27 cellular contexts compared by ENCODE assay signal in the genomic region with DNA sequence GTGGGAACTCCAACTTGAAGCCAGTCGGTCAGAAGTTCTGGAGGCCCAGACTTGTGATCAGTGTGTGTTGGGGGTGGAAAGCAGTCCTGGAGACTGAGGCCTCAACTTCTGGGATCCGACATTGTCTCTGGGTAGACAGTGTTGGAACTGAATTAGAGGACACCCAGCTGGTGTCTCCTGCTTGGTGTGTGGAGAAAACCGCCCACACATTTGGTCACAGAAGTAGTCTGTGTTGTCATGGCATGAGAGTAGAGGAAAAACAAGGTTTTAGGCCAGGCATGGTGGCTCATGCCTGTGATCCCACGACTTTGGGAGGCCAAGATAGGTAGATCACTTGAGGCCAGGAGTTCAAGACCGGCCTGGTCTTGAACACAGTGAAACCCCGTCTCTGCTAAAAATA. TPM values are rescaled to one million over a fixed set of nuclear protein-coding genes. Genes with fewer than 3 reads are reported as not detected.
DNase-seq lines count a peak whose midpoint lies in the region; ATAC-seq, FAIRE-seq and TF ChIP-seq lines count a peak whose summit lies in the region.
"Had no signal": no experiment of that assay in that cellular context is flagged by ENCODE, and none has a peak within 500 bp of the region (broad histone marks: within the 10 kb centered on the region; RNA-seq: fewer than 3 reads in every experiment).

No MANE protein-coding gene starts in this region.

- H3K14ac ChIP-seq in H1 (ENCODE audit: insufficient read length) = no peak overlapping the region

- no peaks in the 10 kb centered on the region for H3K9me3 Mint-ChIP-seq in activated CD8-positive, alpha-beta memory T cell treated with anti-CD3 and anti-CD28 coated beads, Interleukin-2, amount 10 ng/mL, durations not matched to agents 7 days and 5 days (ENCODE audit: low read depth)
- H3K9me3 Mint-ChIP-seq in HFFc6 = no peaks in the 10 kb centered on the region
- H3K9me3 Mint-ChIP-seq: activated T-cell treated with anti-CD3 and anti-CD28 coated beads, Interleukin-2, amount 50 U/mL, for 72 hours; memory B cell had no signal

- no peak overlapping the region for H3K56ac ChIP-seq in H1 (replicated peaks; ENCODE audit: insufficient read length, low read depth, low read length)

- H2AK5ac ChIP-seq in H1 (ENCODE audit: low read depth, low read length) = no peak overlapping the region

- H4K20me1 ChIP-seq in H1 (replicated peaks in 1 of 2; ENCODE audit: control insufficient read depth in 1 of 2, insufficient read depth in 2 of 2, low read length in 2 of 2) = peaks cover 0 to 5% of the 10 kb centered on the region in 2 experiments
- H4K20me1 ChIP-seq in smooth muscle cell (ENCODE audit: low read depth) = peaks cover 93% of the 10 kb centered on the region

- H2BK12ac ChIP-seq in H1 (ENCODE audit: low read depth, low read length) = no peak overlapping the region

- no peak for TF ChIP-seq RAD21 in H1 (IDR thresholded peaks at IDR 0.05 in 1 of 2, conservative IDR thresholded peaks at IDR 0.05 in 1 of 2; ENCODE audit: low read depth in 2 of 2, low read length in 2 of 2)

- DNase-seq in activated CD8-positive, alpha-beta memory T cell treated with anti-CD3 and anti-CD28 coated beads, Interleukin-2, amount 10 ng/mL, durations not matched to agents 7 days and 5 days = no peak
- no peak for DNase-seq in activated CD8-positive, alpha-beta memory T cell treated with anti-CD3 and anti-CD28 coated beads for 24 hours
- DNase-seq in HFFc6 (no peak), H1 (ENCODE audit: low read depth in 1 of 2, low spot score in 2 of 2) (no peak), smooth muscle cell (lab: John Stamatoyannopoulos, UW; ENCODE audit: unreplicated experiment) (no peak), KBM-7 (no peak)
- DNase-seq: activated T-cell treated with anti-CD3 and anti-CD28 coated beads, Interleukin-2, amount 50 U/mL, for 72 hours; effector CD8-positive, alpha-beta T cell; esophagus squamous epithelium; kidney glomerular epithelial cell; NCI-H1694; NCI-H2171; NCI-H524 treated with DMSO at 0.1 percent for 48 hours; nucleus accumbens; RPMI8226; SK-N-SH; spleen; stimulated activated CD4-positive, alpha-beta T cell treated with anti-CD3 and anti-CD28 coated beads, Interleukin-4, amount 100 ng/mL, for 4 hours; transverse colon had no signal

- H3K36me3 Mint-ChIP-seq in activated CD8-positive, alpha-beta memory T cell treated with anti-CD3 and anti-CD28 coated beads, Interleukin-2, amount 10 ng/mL, durations not matched to agents 7 days and 5 days = peaks cover 51% of the 10 kb centered on the region
- peaks cover 47% of the 10 kb centered on the region for H3K36me3 Mint-ChIP-seq in HFFc6 (ENCODE audit: low read depth)

- H3K9ac ChIP-seq in H1 (replicated peaks in 1 of 4; ENCODE audit: extremely low read depth in 1 of 4, low read depth in 3 of 4, low read length in 3 of 4) = no peak overlapping the region
- no peak overlapping the region for H3K9ac ChIP-seq in smooth muscle cell (ENCODE audit: low read depth)
- H3K9ac ChIP-seq: KMS-11, SK-N-SH had no signal

- 97% methylated on average over 6 of the region's 6 CpGs; no CpG with 5 or more reads in 1 of the 2 experiments for WGBS in H1 (ENCODE audit: extremely low coverage in 1 of 2, insufficient coverage in 1 of 2, insufficient read length in 1 of 2, insufficient replicate concordance in 2 of 2, low coverage in 1 of 2, low lambda C conversion rate in 2 of 2, missing lambda C conversion rate in 1 of 2), 2 experiments
- 94% methylated on average over 6 of the region's 6 CpGs for WGBS in smooth muscle cell (ENCODE audit: low lambda C conversion rate)

- FAIRE-seq in H1 (lab: Jason Lieb, UNC) = no peak
- FAIRE-seq: A549, D721Med had no signal

- no peak overlapping the region for H2BK15ac ChIP-seq in H1 (ENCODE audit: low read length)

- no peak overlapping the region for H2BK20ac ChIP-seq in H1 (ENCODE audit: low read length)

- H3K23me2 ChIP-seq in H1 (ENCODE audit: low read depth, low read length) = no peaks in the 10 kb centered on the region

- H3K4me3 ChIP-seq in H1 (ENCODE audit: extremely low read depth in 1 of 4, insufficient read depth in 2 of 4, low read depth in 3 of 4, low read length in 4 of 4) (no peak overlapping the region), smooth muscle cell (no peak overlapping the region)
- H3K4me3 ChIP-seq: A549, esophagus squamous epithelium, HAP-1, spleen, transverse colon had no signal

- CTCF ChIA-PET in activated CD8-positive, alpha-beta memory T cell treated with anti-CD3 and anti-CD28 coated beads, Interleukin-2, amount 10 ng/mL, durations not matched to agents 7 days and 5 days (lab: Charles Lee) = interaction anchor here (2.7 kb wide), 1 partner anchor 27 kb away, joined by 7 read pairs; no protein-coding TSS in a partner anchor
- CTCF ChIA-PET in H1 (lab: Charles Lee; ENCODE audit: partially characterized antibody) = interaction anchor here (1.4 to 2.0 kb wide), 3 partner anchors 10 to 27 kb away, joined by 3 to 6 read pairs (median 4); no protein-coding TSS in a partner anchor

- no peak for TF ChIP-seq EP300 in H1 (IDR thresholded peaks at IDR 0.05; ENCODE audit: borderline replicate concordance in 1 of 2, low read depth in 2 of 2, low read length in 2 of 2)

- H3K4me3 Mint-ChIP-seq in activated CD8-positive, alpha-beta memory T cell treated with anti-CD3 and anti-CD28 coated beads, Interleukin-2, amount 10 ng/mL, durations not matched to agents 7 days and 5 days = no peak overlapping the region
- no peak overlapping the region for H3K4me3 Mint-ChIP-seq in HFFc6
- H3K4me3 Mint-ChIP-seq: activated T-cell treated with anti-CD3 and anti-CD28 coated beads, Interleukin-2, amount 50 U/mL, for 72 hours; memory B cell had no signal

- H3K4me2 ChIP-seq in H1 (ENCODE audit: insufficient read depth in 1 of 2, low read depth in 2 of 2, low read length in 2 of 2) (no peak overlapping the region), smooth muscle cell (no peak overlapping the region)
- H3K4me2 ChIP-seq: A549, KMS-11, SK-N-SH had no signal

- TF ChIP-seq CTCF in HFFc6 (IDR thresholded peaks at IDR 0.05) (no peak), H1 (IDR thresholded peaks at IDR 0.05; ENCODE audit: control extremely low read depth in 1 of 3, insufficient read depth in 1 of 3, low read depth in 1 of 3, low read length in 3 of 3) (no peak), smooth muscle cell (IDR thresholded peaks at IDR 0.05; ENCODE audit: borderline replicate concordance, insufficient read depth, poor library complexity, severe bottlenecking) (no peak)

- H3K27me3 Mint-ChIP-seq in activated CD8-positive, alpha-beta memory T cell treated with anti-CD3 and anti-CD28 coated beads, Interleukin-2, amount 10 ng/mL, durations not matched to agents 7 days and 5 days = no peaks in the 10 kb centered on the region
- H3K27me3 Mint-ChIP-seq in HFFc6 (ENCODE audit: insufficient read depth) = no peaks in the 10 kb centered on the region; the same call in 1 of the 2 replicates
- H3K27me3 Mint-ChIP-seq: memory B cell had no signal

- no peak for ATAC-seq in activated CD8-positive, alpha-beta memory T cell treated with anti-CD3 and anti-CD28 coated beads, Interleukin-2, amount 10 ng/mL, durations not matched to agents 7 days and 5 days
- no peak for ATAC-seq in GM19452 (IDR thresholded peaks at IDR 0.05; ENCODE audit: unreplicated experiment)
- no peak for ATAC-seq in HG02798 (IDR thresholded peaks at IDR 0.05; ENCODE audit: poor library complexity, unreplicated experiment)
- ATAC-seq: A549; activated T-cell treated with anti-CD3 and anti-CD28 coated beads, Interleukin-2, amount 50 U/mL, for 72 hours had no signal

- H3K27ac ChIP-seq in H1 (ENCODE audit: low read depth, low read length) (no peak overlapping the region), smooth muscle cell (ENCODE audit: low read depth) (peak overlapping the region; percentile 21)
- H3K27ac ChIP-seq: A549, esophagus squamous epithelium, KMS-11, spleen, transverse colon, VCaP had no signal

- peaks cover 4% of the 10 kb centered on the region for H3F3A ChIP-seq in smooth muscle cell (ENCODE audit: low read depth)

- no peaks in the 10 kb centered on the region for H3K9me3 ChIP-seq in H1 (ENCODE audit: insufficient read depth in 2 of 2, low read depth in 1 of 2, low read length in 1 of 2)
- no peaks in the 10 kb centered on the region for H3K9me3 ChIP-seq in smooth muscle cell (replicated peaks; ENCODE audit: low read depth)
- H3K9me3 ChIP-seq: A549, esophagus squamous epithelium, HAP-1, SK-N-SH, spleen, transverse colon had no signal

- peaks cover 0 to 45% of the 10 kb centered on the region in 2 experiments; a peak in 2 of 4 replicates for H3K79me2 ChIP-seq in H1 (ENCODE audit: control insufficient read depth in 1 of 2, insufficient read depth in 2 of 2, low read length in 2 of 2)
- peaks cover 77% of the 10 kb centered on the region for H3K79me2 ChIP-seq in smooth muscle cell (ENCODE audit: low read depth)

- H3K27ac Mint-ChIP-seq in activated CD8-positive, alpha-beta memory T cell treated with anti-CD3 and anti-CD28 coated beads, Interleukin-2, amount 10 ng/mL, durations not matched to agents 7 days and 5 days = peak overlapping the region; percentile 20
- peak overlapping the region; percentile 46 for H3K27ac Mint-ChIP-seq in HFFc6
- H3K27ac Mint-ChIP-seq: activated T-cell treated with anti-CD3 and anti-CD28 coated beads, Interleukin-2, amount 50 U/mL, for 72 hours; memory B cell had no signal

- H2BK5ac ChIP-seq in H1 (ENCODE audit: low read depth, low read length) = peak overlapping the region; percentile 55; the same call in 1 of the 2 replicates

- H3K4me1 Mint-ChIP-seq in activated CD8-positive, alpha-beta memory T cell treated with anti-CD3 and anti-CD28 coated beads, Interleukin-2, amount 10 ng/mL, durations not matched to agents 7 days and 5 days = peaks cover 22% of the 10 kb centered on the region
- H3K4me1 Mint-ChIP-seq in HFFc6 (ENCODE audit: low read depth) = peaks cover 33% of the 10 kb centered on the region

- H3K27me3 ChIP-seq in H1 (replicated peaks in 1 of 4; ENCODE audit: control insufficient read depth in 3 of 4, extremely low read depth in 1 of 4, insufficient read depth in 3 of 4, low read length in 3 of 4) (no peaks in the 10 kb centered on the region), smooth muscle cell (ENCODE audit: low read depth) (no peaks in the 10 kb centered on the region)
- H3K27me3 ChIP-seq: esophagus squamous epithelium, spleen, transverse colon had no signal

- peaks cover 2% of the 10 kb centered on the region for H3K79me1 ChIP-seq in H1 (ENCODE audit: low read depth, low read length)

- no peak overlapping the region for H4K5ac ChIP-seq in H1 (ENCODE audit: insufficient read length, low read depth, low read length)

- no peak overlapping the region for H3K23ac ChIP-seq in H1 (ENCODE audit: insufficient read length)

- H3K36me3 ChIP-seq in H1 (ENCODE audit: control insufficient read depth in 2 of 4, insufficient read depth in 4 of 4, low read length in 3 of 4) (peaks cover 8 to 56% (median 18%) of the 10 kb centered on the region in 4 experiments), smooth muscle cell (ENCODE audit: low read depth) (peaks cover 3% of the 10 kb centered on the region)

- no peak overlapping the region for H4K91ac ChIP-seq in H1 (replicated peaks; ENCODE audit: insufficient read length, low read length)

- POLR2A ChIA-PET in H1 (lab: Charles Lee; ENCODE audit: partially characterized antibody) = no interaction called here

- H2BK120ac ChIP-seq in H1 (replicated peaks; ENCODE audit: low read depth, low read length) = no peak overlapping the region

- no peak for TF ChIP-seq POLR2A in H1 (IDR thresholded peaks at IDR 0.05; ENCODE audit: control extremely low read depth in 1 of 2, low read depth in 2 of 2, low read length in 2 of 2)

- in situ Hi-C loops in KBM-7 (cut with MboI; ENCODE audit: low pct_unique_long_range_greater_than_20kb, low sequenced_read_pairs) = no loop called here

- H4K8ac ChIP-seq in H1 (ENCODE audit: extremely low read depth, insufficient read depth, low read length) = peak overlapping the region; percentile 71; the same call in 1 of the 2 replicates

- H2AFZ ChIP-seq in H1 (ENCODE audit: low read length) = no peak overlapping the region
- no peak overlapping the region for H2AFZ ChIP-seq in smooth muscle cell (ENCODE audit: low read depth)

- H3K4me1 ChIP-seq in H1 (replicated peaks in 1 of 4; ENCODE audit: control insufficient read depth in 3 of 4, insufficient read depth in 4 of 4, low read length in 3 of 4) (no peaks in the 10 kb centered on the region), smooth muscle cell (ENCODE audit: low read depth) (no peaks in the 10 kb centered on the region)
- H3K4me1 ChIP-seq: A549, esophagus squamous epithelium, spleen had no signal

- H3K18ac ChIP-seq in H1 (ENCODE audit: extremely low read depth, low read length) = no peak overlapping the region

- no peak overlapping the region for H3K4ac ChIP-seq in H1 (replicated peaks; ENCODE audit: insufficient read length, low read depth, low read length)

RNA-seq across cellular contexts. Expression of gene PUM2, which starts 51.5 kb away (rescaled TPM):
- total RNA-seq in activated CD8-positive, alpha-beta memory T cell treated with anti-CD3 and anti-CD28 coated beads, Interleukin-2, amount 10 ng/mL, durations not matched to agents 7 days and 5 days = 100 to 1,000 TPM; 120 to 127 TPM
- total RNA-seq in HFFc6 (2021; fragmentation: NEBNext Ultra II Directional; extraction: Animal tissue kit (Norgen Biotek cat#: 25700)) = 10 to 100 TPM; 60.3 to 69.0 (median 64.8) TPM
- 109 and 114 TPM in 2 replicates for total RNA-seq in H1 (2021; fragmentation: NEBNext Ultra II Directional; extraction: Animal tissue kit (Norgen Biotek cat#: 25700))
- polyA plus RNA-seq in H1 (2011; rRNA removed) (30.1 and 46.6 TPM in 2 replicates), smooth muscle cell (5.2 and 9.1 TPM in 2 replicates)
- 40.1 TPM for polyA plus RNA-seq in H1 (2011; cell fraction: cytosol; rRNA removed)
- 37.3 TPM for polyA plus RNA-seq in H1 (2011; cell fraction: nucleus; rRNA removed)
- polyA plus RNA-seq in H1 (2012, experiment 1 of 2) = 33.7 to 56.1 TPM (median 47.0 TPM) in 4 replicates
- 2.6 TPM for polyA plus RNA-seq in H1 (2012, experiment 2 of 2)
- 31.1 TPM for polyA plus RNA-seq in H1 (2013, experiment 1 of 2)
- polyA plus RNA-seq in H1 (2013, experiment 2 of 2) = 31.5 TPM
- 336 and 378 TPM in 2 replicates for polyA minus RNA-seq in H1 (2011; rRNA and poly(A)+ RNA removed)
- 98.2 TPM for polyA minus RNA-seq in H1 (2011; cell fraction: cytosol; rRNA and poly(A)+ RNA removed)
- polyA minus RNA-seq in H1 (2011; cell fraction: nucleus; rRNA and poly(A)+ RNA removed) = 170 TPM
- 42.0 and 54.1 TPM in 2 replicates for total RNA-seq in smooth muscle cell
